ENCODE assay signal across 9 cellular contexts in the genomic region with DNA sequence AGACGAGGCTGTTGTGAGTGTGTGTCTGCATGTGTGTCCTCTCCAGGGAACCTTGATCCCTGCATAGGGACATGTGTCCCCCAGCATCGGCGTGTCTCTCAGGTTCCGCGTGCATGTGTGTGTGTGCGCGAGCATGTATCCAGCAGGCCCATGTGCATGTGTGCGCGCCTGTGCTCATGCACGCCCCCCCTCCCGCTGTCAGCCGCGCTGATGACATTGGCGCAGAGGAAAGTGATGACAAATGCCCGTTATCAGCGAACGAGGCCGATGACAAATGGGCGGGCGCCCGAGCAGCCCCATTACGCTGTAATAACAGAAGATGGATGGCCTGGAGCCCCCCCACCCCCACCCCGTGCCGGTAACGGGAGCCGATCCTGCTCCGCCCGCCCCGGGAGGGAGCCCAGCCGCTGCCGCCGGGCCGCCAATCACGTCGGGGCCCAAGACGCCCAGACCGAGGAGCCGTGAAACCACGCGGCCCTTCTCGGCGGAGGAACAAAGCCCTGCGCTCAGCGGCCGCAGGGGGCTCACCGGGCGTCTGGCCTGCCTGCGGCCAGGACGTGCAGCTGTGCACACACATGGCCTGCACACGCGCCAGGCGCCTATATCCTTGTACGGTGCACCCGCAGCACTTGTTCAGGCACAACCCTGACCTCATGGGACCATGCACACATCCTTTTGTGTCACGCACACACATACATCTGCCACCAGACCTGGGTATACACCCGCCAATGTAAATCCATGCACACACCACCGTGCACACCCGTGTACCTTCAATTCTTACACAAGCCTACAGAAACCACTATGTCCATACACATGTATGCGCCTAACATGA. TPM values are rescaled to one million over a fixed set of nuclear protein-coding genes. Genes with fewer than 3 reads are reported as not detected.
DNase-seq lines count a peak whose midpoint lies in the region; ATAC-seq and TF ChIP-seq lines count a peak whose summit lies in the region.
"Had no signal": no experiment of that assay in that cellular context is flagged by ENCODE, and none has a peak within 500 bp of the region (broad histone marks: within the 10 kb centered on the region; RNA-seq: fewer than 3 reads in every experiment).

No MANE protein-coding gene starts in this region.

- no peak for ATAC-seq in CD8-positive, alpha-beta T cell
- ATAC-seq in GM18498 (IDR thresholded peaks at IDR 0.05; ENCODE audit: unreplicated experiment) = no peak

- H3K27me3 ChIP-seq in smooth muscle cell (ENCODE audit: low read depth) = peaks cover 52% of the 10 kb centered on the region
- peaks cover 30% of the 10 kb centered on the region for H3K27me3 ChIP-seq in CD8-positive, alpha-beta T cell (ENCODE audit: insufficient read depth, low read length)
- no peaks in the 10 kb centered on the region for H3K27me3 ChIP-seq in testis

- no peak overlapping the region for H3K27ac Mint-ChIP-seq in T-helper 2 cell treated with Interferon-gamma antibody and Interleukin-4, amounts not matched to agents 5 μg/mL and 100 μg/mL, for 36 hours
- H3K27ac Mint-ChIP-seq in CD8-positive, alpha-beta T cell = no peak overlapping the region

- no peak overlapping the region for H2AFZ ChIP-seq in smooth muscle cell (ENCODE audit: low read depth)

- no peaks in the 10 kb centered on the region for H4K20me1 ChIP-seq in smooth muscle cell (ENCODE audit: low read depth)

- intact Hi-C loops in head of caudate nucleus (cut with DNase I) = loop anchor here (5.0 kb wide), 2 partner anchors 274 to 354 kb away; no protein-coding TSS in a partner anchor
- intact Hi-C loops in CD8-positive, alpha-beta T cell (cut with DNase I, micrococcal nuclease) = loop anchor here in 1 of 2 experiments (5.0 kb wide), 1 partner anchor 99 kb away; no protein-coding TSS in a partner anchor
- intact Hi-C loops in testis (cut with DNase I; ENCODE audit: low total_unique reads) = loop anchor here (5.0 kb wide), 1 partner anchor 349 kb away; no protein-coding TSS in a partner anchor

- no peaks in the 10 kb centered on the region for H3K36me3 Mint-ChIP-seq in T-helper 2 cell treated with Interferon-gamma antibody and Interleukin-4, amounts not matched to agents 5 μg/mL and 100 μg/mL, for 36 hours (ENCODE audit: low read depth)
- H3K36me3 Mint-ChIP-seq in CD8-positive, alpha-beta T cell = no peaks in the 10 kb centered on the region

- H3K4me3 Mint-ChIP-seq in T-helper 2 cell treated with Interferon-gamma antibody and Interleukin-4, amounts not matched to agents 5 μg/mL and 100 μg/mL, for 36 hours = peak overlapping the region; percentile 2
- no peak overlapping the region for H3K4me3 Mint-ChIP-seq in CD8-positive, alpha-beta T cell

- CTCF ChIA-PET in CD8-positive, alpha-beta T cell (lab: Charles Lee) = no interaction called here

- 31% methylated on average over 54 of the region's 59 CpGs for WGBS in smooth muscle cell (ENCODE audit: low lambda C conversion rate)
- WGBS in testis, 2 donors = 12 to 21% methylated on average over 11 to 59 of the region's 59 CpGs

- POLR2A ChIA-PET in CD8-positive, alpha-beta T cell (lab: Charles Lee) = no interaction called here

- no peak for DNase-seq in T-helper 2 cell treated with Interferon-gamma antibody and Interleukin-4, amounts not matched to agents 5 μg/mL and 100 μg/mL, for 36 hours (ENCODE audit: low spot score)
- no peak for DNase-seq in T-helper 2 cell
- DNase-seq in NCI-H748 treated with DMSO at 0.1 percent for 48 hours (lab: John Stamatoyannopoulos, UW) = peak; percentile 15
- DNase-seq in head of caudate nucleus = peak in 39 of 42 donors; percentile 26 to 85 (median 61)
- DNase-seq in smooth muscle cell (lab: John Stamatoyannopoulos, UW; ENCODE audit: unreplicated experiment) = no peak
- DNase-seq in CD8-positive, alpha-beta T cell = no peak
- DNase-seq in testis = no peak

- H3K4me1 Mint-ChIP-seq in T-helper 2 cell treated with Interferon-gamma antibody and Interleukin-4, amounts not matched to agents 5 μg/mL and 100 μg/mL, for 36 hours (ENCODE audit: low read depth) = peaks cover 10% of the 10 kb centered on the region
- H3K4me1 Mint-ChIP-seq in CD8-positive, alpha-beta T cell (ENCODE audit: low read depth) = peaks cover 20% of the 10 kb centered on the region

- H3K9me3 Mint-ChIP-seq in T-helper 2 cell treated with Interferon-gamma antibody and Interleukin-4, amounts not matched to agents 5 μg/mL and 100 μg/mL, for 36 hours = no peaks in the 10 kb centered on the region
- H3K9me3 Mint-ChIP-seq in CD8-positive, alpha-beta T cell = no peaks in the 10 kb centered on the region

- no peak for TF ChIP-seq CTCF in smooth muscle cell (IDR thresholded peaks at IDR 0.05; ENCODE audit: borderline replicate concordance, insufficient read depth, poor library complexity, severe bottlenecking)
- no peak for TF ChIP-seq CTCF in CD8-positive, alpha-beta T cell (IDR thresholded peaks at IDR 0.05)
- TF ChIP-seq CTCF in testis (IDR thresholded peaks at IDR 0.05) = no peak

- H3F3A ChIP-seq in smooth muscle cell (ENCODE audit: low read depth) = no peaks in the 10 kb centered on the region

- H3K27me3 Mint-ChIP-seq in T-helper 2 cell treated with Interferon-gamma antibody and Interleukin-4, amounts not matched to agents 5 μg/mL and 100 μg/mL, for 36 hours (ENCODE audit: low read depth) = peaks cover 48% of the 10 kb centered on the region
- H3K27me3 Mint-ChIP-seq in CD8-positive, alpha-beta T cell (ENCODE audit: low read depth) = peaks cover 56% of the 10 kb centered on the region

- no peak for TF ChIP-seq POLR2A in testis (IDR thresholded peaks at IDR 0.05)

- H3K36me3 ChIP-seq in smooth muscle cell (ENCODE audit: low read depth) (no peaks in the 10 kb centered on the region), testis (ENCODE audit: low read depth, missing control alignments) (no peaks in the 10 kb centered on the region)
- no peaks in the 10 kb centered on the region for H3K36me3 ChIP-seq in CD8-positive, alpha-beta T cell (ENCODE audit: insufficient read depth, low read length)

- H3K9me3 ChIP-seq in smooth muscle cell (replicated peaks; ENCODE audit: low read depth) = no peaks in the 10 kb centered on the region
- H3K9me3 ChIP-seq in CD8-positive, alpha-beta T cell (ENCODE audit: low read length) = no peaks in the 10 kb centered on the region
- no peaks in the 10 kb centered on the region for H3K9me3 ChIP-seq in testis

- H3K4me2 ChIP-seq in smooth muscle cell = peak overlapping the region; percentile 74

- no peak overlapping the region for H3K9ac ChIP-seq in smooth muscle cell (ENCODE audit: low read depth)

- H3K4me1 ChIP-seq in smooth muscle cell (ENCODE audit: low read depth) (peaks cover 13% of the 10 kb centered on the region), testis (peaks cover 22% of the 10 kb centered on the region)
- peaks cover 16% of the 10 kb centered on the region for H3K4me1 ChIP-seq in CD8-positive, alpha-beta T cell (ENCODE audit: insufficient read depth, low read length)

- H3K79me2 ChIP-seq in smooth muscle cell (ENCODE audit: low read depth) = no peaks in the 10 kb centered on the region

- no peak overlapping the region for H3K27ac ChIP-seq in smooth muscle cell (ENCODE audit: low read depth)
- no peak overlapping the region for H3K27ac ChIP-seq in CD8-positive, alpha-beta T cell (ENCODE audit: low read depth, low read length)
- H3K27ac ChIP-seq in testis = no peak overlapping the region

- H3K4me3 ChIP-seq in smooth muscle cell = peak overlapping the region; percentile 3
- H3K4me3 ChIP-seq in CD8-positive, alpha-beta T cell (ENCODE audit: low read depth, low read length) = no peak overlapping the region
- H3K4me3 ChIP-seq in testis = peak overlapping the region in 1 of 2 donors; percentile 6
- H3K4me3 ChIP-seq: lung had no signal

RNA-seq across cellular contexts. Expression of a gene that starts 21.5 kb away (rescaled TPM):
- total RNA-seq in smooth muscle cell (9.9 and 14.6 TPM in 2 replicates), testis (10 to 100 TPM; 50.3 to 53.5 TPM)
- polyA plus RNA-seq in smooth muscle cell (15.1 and 18.1 TPM in 2 replicates), testis (ENCODE audit: insufficient read depth, low read depth, low replicate concordance) (93.1 TPM)
- total RNA-seq in CD8-positive, alpha-beta T cell = 10 to 100 TPM; 19.9 to 23.0 TPM

RNA-seq across cellular contexts. Expression of a gene that starts 21.6 kb away (rescaled TPM):
- 94.4 and 150 TPM in 2 replicates for total RNA-seq in smooth muscle cell
- 106 and 116 TPM in 2 replicates for polyA plus RNA-seq in smooth muscle cell
- total RNA-seq in CD8-positive, alpha-beta T cell = 1 to 10 TPM in 1 of 2 experiments, not detected in 1; 1.0 TPM
- 10 to 100 TPM; 70.9 to 87.6 TPM for total RNA-seq in testis
- 267 TPM for polyA plus RNA-seq in testis (ENCODE audit: insufficient read depth, low read depth, low replicate concordance)

Comparison
In these comparisons a context has a peak if more than half of its experiments do, and no peak if none do; other contexts are left out.
1. DNase-seq: peak in NCI-H748 treated with DMSO at 0.1 percent for 48 hours (single experiment) and head of caudate nucleus (39 of 42); none in T-helper 2 cell treated with Interferon-gamma antibody and Interleukin-4, amounts not matched to agents 5 μg/mL and 100 μg/mL, for 36 hours (single experiment), T-helper 2 cell (0 of 5), smooth muscle cell (single experiment), CD8-positive, alpha-beta T cell (0 of 7) and testis (single experiment).
2. RNA of a gene that starts 21.6 kb away (total RNA-seq): 94.4 to 150 TPM in smooth muscle cell and 70.9 to 87.6 TPM in testis; 1.0 TPM in CD8-positive, alpha-beta T cell; every median in the first group is over 10 times any median in the second.